In the genomic region with DNA sequence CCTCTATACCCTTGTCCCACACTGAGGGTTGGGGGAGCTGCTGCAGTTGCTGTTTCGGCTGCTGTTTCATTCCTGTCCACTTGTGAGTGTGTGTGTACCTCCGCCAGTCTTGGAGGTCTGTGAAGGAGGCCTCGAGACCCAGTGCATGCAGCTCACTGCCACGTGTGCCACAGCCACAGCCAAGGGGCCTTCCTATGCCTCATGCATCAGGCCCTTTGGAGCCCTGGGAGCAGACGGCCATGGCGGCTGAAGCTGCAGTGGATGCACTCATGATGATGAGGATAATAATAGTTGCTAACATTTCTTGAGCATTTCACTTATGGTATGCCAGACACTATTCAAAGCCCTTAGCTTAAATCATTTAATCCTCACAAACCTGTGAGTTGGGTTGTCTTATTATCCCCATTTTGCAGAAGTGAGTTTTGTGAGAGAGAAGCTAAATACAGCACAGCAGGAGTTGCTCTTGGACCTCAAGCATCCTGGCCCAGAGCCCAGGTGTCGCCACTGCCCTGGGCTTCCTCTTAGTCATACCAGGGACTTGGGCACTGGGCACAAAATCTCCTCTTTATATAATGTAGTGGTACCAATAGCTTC, we compare ENCODE assay signal across 8 cellular contexts.
DNase-seq lines count a peak whose midpoint lies in the region; ATAC-seq and TF ChIP-seq lines count a peak whose summit lies in the region.

No MANE protein-coding gene starts in this region.

- no peaks in the 10 kb centered on the region for H3K27me3 ChIP-seq in GM06990 (replicated peaks; ENCODE audit: control insufficient read depth, insufficient read depth, low read length)
- no peaks in the 10 kb centered on the region for H3K27me3 ChIP-seq in aorta (ENCODE audit: control insufficient read depth in 1 of 2, insufficient read depth in 2 of 2, low read length in 1 of 2)

- ATAC-seq in mucosa of descending colon (peak; percentile 70), aorta (ENCODE audit: low FRiP score) (peak; percentile 75), GM18873 (IDR thresholded peaks at IDR 0.05; ENCODE audit: low FRiP score, unreplicated experiment) (no peak)

- peaks cover 23% of the 10 kb centered on the region for H3K4me1 ChIP-seq in mucosa of descending colon (ENCODE audit: low read depth)
- H3K4me1 ChIP-seq in aorta (ENCODE audit: control insufficient read depth in 1 of 2, insufficient read depth in 2 of 2, low read length in 2 of 2): no peaks in the 10 kb centered on the region

- TF ChIP-seq CTCF in GM06990 (IDR thresholded peaks at IDR 0.05; ENCODE audit: insufficient read depth, low read length, poor library complexity, severe bottlenecking) (no peak), mucosa of descending colon (IDR thresholded peaks at IDR 0.05) (no peak)

- peak overlapping the region; percentile 82 for H3K27ac ChIP-seq in caudate nucleus (ENCODE audit: low read depth, low read length)
- H3K27ac ChIP-seq in aorta (ENCODE audit: low read depth in 1 of 2, low read length in 2 of 2): peak overlapping the region in 1 of 2 donors; percentile 85

- WGBS in aorta, 2 donors: 59 to 68% methylated on average over 7 of the region's 7 CpGs

- no peaks in the 10 kb centered on the region for H3K36me3 ChIP-seq in GM06990 (ENCODE audit: control insufficient read depth, insufficient read depth, low read length)
- no peaks in the 10 kb centered on the region for H3K36me3 ChIP-seq in mucosa of descending colon (ENCODE audit: low read depth)
- H3K36me3 ChIP-seq in aorta (ENCODE audit: control insufficient read depth in 1 of 2, insufficient read depth in 2 of 2, low read length in 1 of 2): no peaks in the 10 kb centered on the region

- H3K9me3 ChIP-seq in mucosa of descending colon (no peaks in the 10 kb centered on the region), aorta (ENCODE audit: control insufficient read depth, low read length) (no peaks in the 10 kb centered on the region)

- intact Hi-C loops in mucosa of descending colon (cut with DNase I, micrococcal nuclease): no loop called here
- intact Hi-C loops in aorta (cut with DNase I): loop anchor here (5.0 to 10.0 kb wide), 6 partner anchors 34 to 219 kb away; partner anchors contain the start of gene HIF1A (in 2 of the 2)

- H3K4me3 ChIP-seq in GM06990 (replicated peaks; ENCODE audit: low read depth, low read length) (no peak overlapping the region), mucosa of descending colon (no peak overlapping the region), aorta (ENCODE audit: low read length in 2 of 2) (no peak overlapping the region)

- DNase-seq in GM06990 (ENCODE audit: extremely low read depth, insufficient read length) (peak; percentile 59), NCI-H2029 (lab: John Stamatoyannopoulos, UW) (peak; percentile 85), caudate nucleus (lab: John Stamatoyannopoulos, UW) (peak in 11 of 61 donors; percentile 3 to 54 (median 24)), mucosa of descending colon (peak; percentile 75 to 87 (median 77)), aorta (peak; percentile 93), NCI-H146 (lab: John Stamatoyannopoulos, UW) (no peak), NCI-H446 (lab: John Stamatoyannopoulos, UW) (no peak)

Comparison
In these comparisons a context has a peak if more than half of its experiments do, and no peak if none do; other contexts are left out.
1. DNase-seq: peak in GM06990 (single experiment), NCI-H2029 (single experiment), mucosa of descending colon (3 of 3) and aorta (2 of 2); none in NCI-H146 (single experiment) and NCI-H446 (0 of 2).
2. intact Hi-C loops: an anchor here in aorta (5.0 to 10.0 kb wide); none called in mucosa of descending colon.